ENCODE assay signal across 19 cellular contexts in the genomic region with DNA sequence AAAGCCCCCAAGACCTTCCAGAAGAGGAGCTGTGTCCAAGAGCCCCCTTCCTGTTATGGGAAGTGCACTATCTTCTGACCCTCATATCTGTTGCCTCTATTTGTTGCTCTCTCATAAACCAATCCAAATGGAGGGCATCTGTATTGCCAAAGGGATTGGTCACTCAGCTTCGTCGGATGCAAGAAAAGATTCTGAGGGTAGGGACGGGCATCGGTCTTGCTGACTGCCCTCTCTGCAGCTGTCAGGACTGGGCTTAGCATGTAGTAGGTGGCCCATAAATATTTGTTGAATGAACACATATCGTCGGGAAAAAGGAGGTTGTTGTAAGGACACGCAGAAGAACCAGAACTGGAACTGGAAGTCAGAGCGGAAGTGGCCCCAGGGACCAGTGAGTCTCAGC. TPM values are rescaled to one million over a fixed set of nuclear protein-coding genes. Genes with fewer than 3 reads are reported as not detected.
DNase-seq lines count a peak whose midpoint lies in the region; ATAC-seq and TF ChIP-seq lines count a peak whose summit lies in the region.
"Had no signal": no experiment of that assay in that cellular context is flagged by ENCODE, and none has a peak within 500 bp of the region (broad histone marks: within the 10 kb centered on the region; RNA-seq: fewer than 3 reads in every experiment).

No MANE protein-coding gene starts in this region.

- H3K4me1 ChIP-seq in endodermal cell (ENCODE audit: control insufficient read depth, insufficient read depth, low read length): peaks cover 7% of the 10 kb centered on the region

- H3K27ac Mint-ChIP-seq in endodermal cell: no peak overlapping the region
- H3K27ac Mint-ChIP-seq: CD8-positive, alpha-beta T cell; GM23338; H9 had no signal

- no peaks in the 10 kb centered on the region for H3K36me3 ChIP-seq in endodermal cell (ENCODE audit: control insufficient read depth, insufficient read depth, low read length)

- intact Hi-C loops in sciatic nerve (cut with DNase I): no loop called here

- H3K9me3 ChIP-seq in endodermal cell (ENCODE audit: control insufficient read depth, low read length): peaks cover 13% of the 10 kb centered on the region
- H3K9me3 ChIP-seq: Caco-2 had no signal

- H3K4me3 ChIP-seq in endodermal cell (ENCODE audit: low read length): no peak overlapping the region
- H3K4me3 ChIP-seq: GM12878, GM23338 had no signal

- no peak overlapping the region for H3K9ac ChIP-seq in endodermal cell (ENCODE audit: extremely low read depth, low read length, poor library complexity, severe bottlenecking)

- ATAC-seq in sciatic nerve (no peak), HG03175 (IDR thresholded peaks at IDR 0.05; ENCODE audit: unreplicated experiment) (no peak)
- ATAC-seq: CD8-positive, alpha-beta T cell; GM12878; GM23338; HCT116 had no signal

- no peaks in the 10 kb centered on the region for H3K36me3 Mint-ChIP-seq in endodermal cell (ENCODE audit: low read depth)
- H3K36me3 Mint-ChIP-seq: CD8-positive, alpha-beta T cell had no signal

- peaks cover 9% of the 10 kb centered on the region for H3K9me3 Mint-ChIP-seq in endodermal cell
- H3K9me3 Mint-ChIP-seq: CD8-positive, alpha-beta T cell had no signal

- H3K27me3 ChIP-seq in endodermal cell (ENCODE audit: control insufficient read depth, insufficient read depth, low read length, poor library complexity, severe bottlenecking): peaks cover 10% of the 10 kb centered on the region

- peaks cover 21% of the 10 kb centered on the region for H3K4me1 Mint-ChIP-seq in endodermal cell

- 93 to 96% methylated on average over 8 of the region's 8 CpGs for WGBS in endodermal cell (ENCODE audit: insufficient coverage in 1 of 2, insufficient read length in 1 of 2), 2 experiments

- CTCF ChIA-PET in GM10248 (lab: Yijun Ruan, JAX): no interaction called here

- peak; percentile 29 for DNase-seq in endodermal cell
- DNase-seq in mesenteric fat pad (ENCODE audit: low spot score): peak; percentile 57
- DNase-seq in sciatic nerve (ENCODE audit: low spot score): peak; percentile 21
- DNase-seq in stimulated activated CD4-positive, alpha-beta T cell treated with anti-CD3 and anti-CD28 coated beads, Interleukin-4, amount 100 ng/mL, for 4 hours: no peak
- no peak for DNase-seq in GM10248 (ENCODE audit: extremely low spot score)
- DNase-seq: C1 segment of cervical spinal cord; Caco-2; CD8-positive, alpha-beta T cell; DMS153; DND-41; H9 had no signal

- TF ChIP-seq CTCF in endodermal cell (conservative IDR thresholded peaks at IDR 0.05) (no peak), GM10248 (IDR thresholded peaks at IDR 0.05; ENCODE audit: control extremely low read depth, extremely low read depth, low read depth, missing control alignments) (no peak)

- POLR2A ChIA-PET in GM10248 (lab: Yijun Ruan, JAX): no interaction called here

- H3K4me3 Mint-ChIP-seq in endodermal cell: no peak overlapping the region
- H3K4me3 Mint-ChIP-seq: CD8-positive, alpha-beta T cell; GM23338; H9 had no signal

- peaks cover 58% of the 10 kb centered on the region for H3K27me3 Mint-ChIP-seq in endodermal cell (ENCODE audit: insufficient read depth)

- no peak overlapping the region for H3K27ac ChIP-seq in endodermal cell (ENCODE audit: low read depth, low read length)

RNA-seq across cellular contexts. Expression of a gene that starts 44.1 kb away (rescaled TPM):
- not detected for total RNA-seq in endodermal cell
- not detected for polyA plus RNA-seq in endodermal cell (2013, experiment 1 of 2)
- 0.21 TPM for polyA plus RNA-seq in endodermal cell (2013, experiment 2 of 2)
- total RNA-seq in mesenteric fat pad: not detected
- not detected for total RNA-seq in sciatic nerve
- total RNA-seq: A172, A673, Caco-2, GM23338, H9 had no signal
- polyA plus RNA-seq: BJ, GM23338 had no signal

RNA-seq across cellular contexts. Expression of a gene that starts 57.8 kb away (rescaled TPM):
- total RNA-seq in endodermal cell: not detected
- polyA plus RNA-seq in endodermal cell (2013, experiment 1 of 2): not detected
- polyA plus RNA-seq in endodermal cell (2013, experiment 2 of 2): not detected
- not detected for total RNA-seq in mesenteric fat pad
- total RNA-seq in sciatic nerve: not detected
- total RNA-seq: A172; A673; Caco-2; CD8-positive, alpha-beta T cell; GM12878; GM23338; H4; H9 had no signal
- polyA plus RNA-seq: BJ, GM23338 had no signal

Comparison
In these comparisons a context has a peak if more than half of its experiments do, and no peak if none do; other contexts are left out.
1. DNase-seq: peak in endodermal cell (single experiment), mesenteric fat pad (single experiment) and sciatic nerve (single experiment); none in stimulated activated CD4-positive, alpha-beta T cell treated with anti-CD3 and anti-CD28 coated beads, Interleukin-4, amount 100 ng/mL, for 4 hours (0 of 2) and GM10248 (single experiment).